1 cellular context compared by ENCODE assay signal in genomic region chr3:13057641-13058040, GRCh38.
TF ChIP-seq lines count a peak whose summit lies in the region.

No MANE protein-coding gene starts in this region.

TF ChIP-seq in GM12878, 131 proteins besides CTCF, POLR2A, EP300 and RAD21 (continued from another document):
- TF ChIP-seq BCLAF1 (IDR thresholded peaks at IDR 0.05), result no peak
- TF ChIP-seq RELB (IDR thresholded peaks at IDR 0.05; ENCODE audit: low read depth), result no peak
- no peak for TF ChIP-seq BHLHE40 (IDR thresholded peaks at IDR 0.05; ENCODE audit: borderline replicate concordance in 1 of 2, low read depth in 2 of 2, low read length in 1 of 2)
- TF ChIP-seq MTA2 (IDR thresholded peaks at IDR 0.05; ENCODE audit: low read depth), result no peak
- TF ChIP-seq E4F1 (IDR thresholded peaks at IDR 0.05; ENCODE audit: borderline replicate concordance, partially characterized antibody), result no peak
- TF ChIP-seq FOXK2 (IDR thresholded peaks at IDR 0.05), result no peak
- TF ChIP-seq SUZ12 (IDR thresholded peaks at IDR 0.05; ENCODE audit: unreplicated experiment), result no peak
- no peak for TF ChIP-seq SMAD1 (IDR thresholded peaks at IDR 0.05; ENCODE audit: low read depth, partially characterized antibody)
- no peak for TF ChIP-seq NR2C1 (IDR thresholded peaks at IDR 0.05)
- TF ChIP-seq RB1 (IDR thresholded peaks at IDR 0.05; ENCODE audit: borderline replicate concordance), result no peak
- no peak for TF ChIP-seq REST (IDR thresholded peaks at IDR 0.05; ENCODE audit: low read depth, low read length)
- TF ChIP-seq NFYA (IDR thresholded peaks at IDR 0.05; ENCODE audit: borderline replicate concordance, low read depth, low read length), result no peak
- no peak for TF ChIP-seq GATAD2B (conservative IDR thresholded peaks at IDR 0.05; ENCODE audit: low read depth)
- no peak for TF ChIP-seq TCF3 (IDR thresholded peaks at IDR 0.05; ENCODE audit: borderline replicate concordance, insufficient read depth, low read depth, low read length)
